In the genomic region with DNA sequence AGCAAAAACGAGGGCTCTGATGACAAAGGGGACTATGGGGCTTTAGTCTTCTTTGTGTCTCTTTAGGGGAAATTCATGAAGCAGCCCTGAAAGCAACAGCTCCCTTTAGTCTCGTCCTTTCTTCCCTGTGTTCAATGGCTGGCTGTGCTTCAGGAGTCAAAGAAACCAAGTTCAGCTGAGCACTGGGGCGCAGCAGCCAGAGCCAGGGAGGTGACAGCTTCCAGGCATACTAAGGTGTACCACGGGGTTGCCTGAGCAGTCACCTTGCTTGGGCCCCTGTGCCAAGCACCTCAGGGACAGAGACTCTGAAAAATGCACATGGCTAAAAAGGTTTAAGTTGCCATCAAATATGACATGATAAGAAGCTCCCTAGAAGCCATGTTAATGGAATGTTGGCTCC, we compare ENCODE assay signal across 16 cellular contexts. TPM values are rescaled to one million over a fixed set of nuclear protein-coding genes. Genes with fewer than 3 reads are reported as not detected.
DNase-seq lines count a peak whose midpoint lies in the region; ATAC-seq and TF ChIP-seq lines count a peak whose summit lies in the region.
"Had no signal": no experiment of that assay in that cellular context is flagged by ENCODE, and none has a peak within 500 bp of the region (broad histone marks: within the 10 kb centered on the region; RNA-seq: fewer than 3 reads in every experiment).

No MANE protein-coding gene starts in this region.

- peak overlapping the region; percentile 28 for H3K9ac ChIP-seq in NT2/D1 (ENCODE audit: insufficient read length, low read depth)

- no peaks in the 10 kb centered on the region for H3K27me3 Mint-ChIP-seq in activated T-cell treated with anti-CD3 and anti-CD28 coated beads, Interleukin-2, amount 50 U/mL, for 72 hours (ENCODE audit: low read depth)
- H3K27me3 Mint-ChIP-seq: stimulated activated naive B cell treated with anti-CD40 and anti-IgM and Interleukin-4, amounts not matched to agents 10 μg/mL and 1 μg/mL and 100 μg/mL, for 72 hours had no signal

- no peaks in the 10 kb centered on the region for H3K79me2 ChIP-seq in osteoblast (ENCODE audit: insufficient read depth, low read length)

- H4K20me1 ChIP-seq in osteoblast (ENCODE audit: insufficient read depth, low read length) = no peaks in the 10 kb centered on the region

- no peaks in the 10 kb centered on the region for H3K9me3 ChIP-seq in NT2/D1 (ENCODE audit: insufficient read depth, low read length)
- H3K9me3 ChIP-seq in effector memory CD4-positive, alpha-beta T cell (ENCODE audit: control insufficient read depth, low read length) = no peaks in the 10 kb centered on the region
- no peaks in the 10 kb centered on the region for H3K9me3 ChIP-seq in osteoblast (ENCODE audit: low read depth, low read length)
- H3K9me3 ChIP-seq: psoas muscle had no signal

- peak overlapping the region; percentile 22 for H3K27ac ChIP-seq in effector memory CD4-positive, alpha-beta T cell (ENCODE audit: insufficient read depth, low read length, poor library complexity, severe bottlenecking)
- no peak overlapping the region for H3K27ac ChIP-seq in osteoblast (ENCODE audit: low read depth, low read length)

- no peak overlapping the region for H2AFZ ChIP-seq in osteoblast (ENCODE audit: low read length)

- H3K27me3 ChIP-seq in NT2/D1 (ENCODE audit: insufficient read depth, insufficient read length) (no peaks in the 10 kb centered on the region), osteoblast (ENCODE audit: insufficient read depth, low read length) (no peaks in the 10 kb centered on the region)
- H3K27me3 ChIP-seq in effector memory CD4-positive, alpha-beta T cell (replicated peaks; ENCODE audit: control insufficient read depth, insufficient read depth, low read length, poor library complexity, severe bottlenecking) = no peaks in the 10 kb centered on the region

- H3K4me2 ChIP-seq in osteoblast (ENCODE audit: insufficient read depth, low read length) = no peak overlapping the region

- H3K4me1 ChIP-seq in NT2/D1 (ENCODE audit: insufficient read depth, insufficient read length) = peaks cover 22% of the 10 kb centered on the region
- H3K4me1 ChIP-seq in effector memory CD4-positive, alpha-beta T cell (ENCODE audit: control insufficient read depth, insufficient read depth, low read length, poor library complexity, severe bottlenecking) = peaks cover 36% of the 10 kb centered on the region
- H3K4me1 ChIP-seq in osteoblast (ENCODE audit: insufficient read depth, low read length) = peaks cover 42% of the 10 kb centered on the region

- H3K4me3 ChIP-seq in NT2/D1 (ENCODE audit: insufficient read length, low read depth) = no peak overlapping the region
- no peak overlapping the region for H3K4me3 ChIP-seq in effector memory CD4-positive, alpha-beta T cell (ENCODE audit: insufficient read depth, low read depth, low read length, poor library complexity, severe bottlenecking)
- no peak overlapping the region for H3K4me3 ChIP-seq in osteoblast (ENCODE audit: insufficient read depth, low read length)
- H3K4me3 ChIP-seq: psoas muscle, SK-N-MC had no signal

- intact Hi-C loops in sciatic nerve (cut with DNase I) = loop anchor here (5.0 to 10.0 kb wide), 2 partner anchors 67 to 154 kb away; no protein-coding TSS in a partner anchor

- H3K36me3 ChIP-seq in NT2/D1 (ENCODE audit: insufficient read depth, insufficient read length, low read length) (no peaks in the 10 kb centered on the region), osteoblast (ENCODE audit: insufficient read depth, low read length) (peaks cover 14% of the 10 kb centered on the region)
- H3K36me3 ChIP-seq in effector memory CD4-positive, alpha-beta T cell (ENCODE audit: control insufficient read depth, insufficient read depth, low read length) = no peaks in the 10 kb centered on the region

- TF ChIP-seq CTCF in osteoblast (IDR thresholded peaks at IDR 0.05; ENCODE audit: extremely low read depth, low read depth, low read length) = no peak

- H3K4me3 Mint-ChIP-seq in activated T-cell treated with anti-CD3 and anti-CD28 coated beads, Interleukin-2, amount 50 U/mL, for 72 hours = peak overlapping the region; percentile 59 to 86
- H3K4me3 Mint-ChIP-seq: stimulated activated naive B cell treated with anti-CD40 and anti-IgM and Interleukin-4, amounts not matched to agents 10 μg/mL and 1 μg/mL and 100 μg/mL, for 72 hours had no signal

- no peak for DNase-seq in activated T-cell treated with anti-CD3 and anti-CD28 coated beads, Interleukin-2, amount 50 U/mL, for 72 hours
- DNase-seq in activated T-cell treated with anti-CD3 and anti-CD28 coated beads, Interleukin-2, amount 50 U/mL, for 1 hour = no peak
- DNase-seq in NT2/D1 (ENCODE audit: low read depth, low spot score) = no peak
- DNase-seq in effector memory CD4-positive, alpha-beta T cell = no peak
- DNase-seq in osteoblast (ENCODE audit: insufficient read length, low spot score, missing footprints) = peak; percentile 31
- no peak for DNase-seq in NAMALWA (ENCODE audit: low spot score)
- DNase-seq in sciatic nerve (ENCODE audit: low spot score) = no peak
- DNase-seq: central memory CD4-positive, alpha-beta T cell; foreskin fibroblast; NCI-H2081 treated with DMSO at 0.1 percent for 48 hours; NCI-H526; PC-3; psoas muscle; stimulated activated naive B cell treated with anti-CD40 and anti-IgM and Interleukin-4, amounts not matched to agents 10 μg/mL and 1 μg/mL and 100 μg/mL, for 72 hours had no signal

- H3K9me3 Mint-ChIP-seq in activated T-cell treated with anti-CD3 and anti-CD28 coated beads, Interleukin-2, amount 50 U/mL, for 72 hours = no peaks in the 10 kb centered on the region
- H3K9me3 Mint-ChIP-seq: stimulated activated naive B cell treated with anti-CD40 and anti-IgM and Interleukin-4, amounts not matched to agents 10 μg/mL and 1 μg/mL and 100 μg/mL, for 72 hours had no signal

- peak overlapping the region; percentile 16 for H3K27ac Mint-ChIP-seq in activated T-cell treated with anti-CD3 and anti-CD28 coated beads, Interleukin-2, amount 50 U/mL, for 72 hours
- H3K27ac Mint-ChIP-seq: stimulated activated naive B cell treated with anti-CD40 and anti-IgM and Interleukin-4, amounts not matched to agents 10 μg/mL and 1 μg/mL and 100 μg/mL, for 72 hours had no signal

- H3K36me3 Mint-ChIP-seq in activated T-cell treated with anti-CD3 and anti-CD28 coated beads, Interleukin-2, amount 50 U/mL, for 72 hours (ENCODE audit: insufficient read depth in 2 of 2) = peaks cover 0 to 5% of the 10 kb centered on the region in 2 donors

- H3K4me1 Mint-ChIP-seq in activated T-cell treated with anti-CD3 and anti-CD28 coated beads, Interleukin-2, amount 50 U/mL, for 72 hours (ENCODE audit: low read depth) = peaks cover 98% of the 10 kb centered on the region

- no peak for ATAC-seq in activated T-cell treated with anti-CD3 and anti-CD28 coated beads, Interleukin-2, amount 50 U/mL, for 72 hours (replicated peaks in 1 of 2)
- ATAC-seq in HG03039 (IDR thresholded peaks at IDR 0.05; ENCODE audit: unreplicated experiment) (no peak), sciatic nerve (no peak)
- ATAC-seq: PC-3; psoas muscle; stimulated activated naive B cell treated with anti-CD40 and anti-IgM and Interleukin-4, amounts not matched to agents 10 μg/mL and 1 μg/mL and 100 μg/mL, for 72 hours had no signal

RNA-seq across cellular contexts. Expression of gene SREBF1, which starts 14.8 kb away (rescaled TPM):
- 100 to 1,000 TPM; 192 to 209 TPM for total RNA-seq in activated T-cell treated with anti-CD3 and anti-CD28 coated beads, Interleukin-2, amount 50 U/mL, for 72 hours
- total RNA-seq in osteoblast = 115 and 133 TPM in 2 replicates
- total RNA-seq in sciatic nerve = 257 TPM
